Comparison of ENCODE assay signal across 2 cellular contexts in genomic region chr11:18368236-18368635, GRCh38.
TF ChIP-seq lines count a peak whose summit lies in the region.

No MANE protein-coding gene starts in this region.

TF ChIP-seq in HepG2, 621 proteins besides CTCF, POLR2A, EP300 and RAD21:
- no peak for TF ChIP-seq ZNF235 (CRISPR knock-in tag; IDR thresholded peaks at IDR 0.05; ENCODE audit: borderline replicate concordance)
- TF ChIP-seq ZNF3 (CRISPR knock-in tag; IDR thresholded peaks at IDR 0.05) = no peak
- no peak for TF ChIP-seq POGK (CRISPR knock-in tag; conservative IDR thresholded peaks at IDR 0.05)
- no peak for TF ChIP-seq KLF12 (CRISPR knock-in tag; IDR thresholded peaks at IDR 0.05; ENCODE audit: borderline replicate concordance)
- TF ChIP-seq ZNF775 (CRISPR knock-in tag; IDR thresholded peaks at IDR 0.05; ENCODE audit: borderline replicate concordance) = no peak
- no peak for TF ChIP-seq ZNF30 (CRISPR knock-in tag; IDR thresholded peaks at IDR 0.05)
- no peak for TF ChIP-seq NFE2L2 (IDR thresholded peaks at IDR 0.05; ENCODE audit: low read length)
- TF ChIP-seq STAG1 (CRISPR knock-in tag; IDR thresholded peaks at IDR 0.05) = no peak

TF ChIP-seq in SK-N-SH treated with all-trans-retinoic acid at 6 μM for 48 hours, 23 proteins besides CTCF, POLR2A, EP300 and RAD21:
- no peak for TF ChIP-seq CREB5 (CRISPR knock-in tag; IDR thresholded peaks at IDR 0.05; ENCODE audit: low read depth)
- no peak for TF ChIP-seq ZFP3 (CRISPR knock-in tag; IDR thresholded peaks at IDR 0.05)
- no peak for TF ChIP-seq SNAI2 (CRISPR knock-in tag; IDR thresholded peaks at IDR 0.05)
- no peak for TF ChIP-seq ZNF565 (CRISPR knock-in tag; conservative IDR thresholded peaks at IDR 0.05; ENCODE audit: low read depth)
- TF ChIP-seq ESRRG (CRISPR knock-in tag; IDR thresholded peaks at IDR 0.05) = no peak
- TF ChIP-seq PATZ1 (CRISPR knock-in tag; IDR thresholded peaks at IDR 0.05; ENCODE audit: borderline replicate concordance) = no peak
- no peak for TF ChIP-seq ZC3H10 (CRISPR knock-in tag; IDR thresholded peaks at IDR 0.05)
- no peak for TF ChIP-seq ZFP30 (CRISPR knock-in tag; IDR thresholded peaks at IDR 0.05)
- TF ChIP-seq TSHZ2 (CRISPR knock-in tag; IDR thresholded peaks at IDR 0.05) = no peak
- TF ChIP-seq POU6F1 (CRISPR knock-in tag; IDR thresholded peaks at IDR 0.05; ENCODE audit: borderline replicate concordance, low read depth) = no peak
